Comparison of ENCODE assay signal across 8 cellular contexts in genomic region chr10:35335718-35336083, GRCh38. TPM values are rescaled to one million over a fixed set of nuclear protein-coding genes. Genes with fewer than 3 reads are reported as not detected.
DNase-seq lines count a peak whose midpoint lies in the region; ATAC-seq and TF ChIP-seq lines count a peak whose summit lies in the region.

No MANE protein-coding gene starts in this region.

- peak; percentile 2 for ATAC-seq in CD8-positive, alpha-beta T cell
- ATAC-seq in GM21723 (IDR thresholded peaks at IDR 0.05; ENCODE audit: unreplicated experiment) (peak; percentile 4), left lung (peak; percentile 8)

- H3K27ac ChIP-seq in CD8-positive, alpha-beta T cell (ENCODE audit: low read depth, low read length): peak overlapping the region; percentile 60
- H3K27ac ChIP-seq in left lung: peak overlapping the region; percentile 84 to 87
- H3K27ac ChIP-seq in substantia nigra (ENCODE audit: low read depth, low read length, poor library complexity, severe bottlenecking): peak overlapping the region; percentile 69

- POLR2A ChIA-PET in CD8-positive, alpha-beta T cell (lab: Charles Lee): interaction anchor here (0.6 to 1.0 kb wide), 2 partner anchors 10 to 210 kb away, joined by 3 to 4 read pairs; no protein-coding TSS in a partner anchor

- no peaks in the 10 kb centered on the region for H3K27me3 Mint-ChIP-seq in CD8-positive, alpha-beta T cell (ENCODE audit: low read depth)
- peaks cover 6% of the 10 kb centered on the region for H3K27me3 Mint-ChIP-seq in brain

- CTCF ChIA-PET in CD8-positive, alpha-beta T cell (lab: Charles Lee): no interaction called here

- H3K36me3 ChIP-seq in CD8-positive, alpha-beta T cell (ENCODE audit: insufficient read depth, low read length): no peaks in the 10 kb centered on the region
- no peaks in the 10 kb centered on the region for H3K36me3 ChIP-seq in left lung

- DNase-seq in CD8-positive, alpha-beta T cell: peak in 4 of 7 experiments; percentile 1 to 33 (median 16)
- DNase-seq in OCI-M1 (lab: John Stamatoyannopoulos, UW): peak; percentile 58
- peak in 1 of 2 donors; percentile 79 for DNase-seq in left lung
- DNase-seq in substantia nigra (lab: John Stamatoyannopoulos, UW): no peak
- no peak for DNase-seq in cerebellum (ENCODE audit: low spot score)
- DNase-seq in DMS79 (lab: John Stamatoyannopoulos, UW): no peak

- peaks cover 69% of the 10 kb centered on the region for H3K4me1 Mint-ChIP-seq in CD8-positive, alpha-beta T cell (ENCODE audit: low read depth)
- peaks cover 83% of the 10 kb centered on the region for H3K4me1 Mint-ChIP-seq in brain

- TF ChIP-seq CTCF in CD8-positive, alpha-beta T cell (IDR thresholded peaks at IDR 0.05): no peak
- no peak for TF ChIP-seq CTCF in brain (conservative IDR thresholded peaks at IDR 0.05)
- no peak for TF ChIP-seq CTCF in left lung (IDR thresholded peaks at IDR 0.05)

- H3K9me3 ChIP-seq in CD8-positive, alpha-beta T cell (ENCODE audit: low read length): no peaks in the 10 kb centered on the region
- H3K9me3 ChIP-seq in left lung: no peaks in the 10 kb centered on the region

- H3K9me3 Mint-ChIP-seq in CD8-positive, alpha-beta T cell: no peaks in the 10 kb centered on the region
- H3K9me3 Mint-ChIP-seq in brain: peaks cover 0 to 4% (median 0%) of the 10 kb centered on the region in 5 experiments

- intact Hi-C loops in CD8-positive, alpha-beta T cell (cut with DNase I, micrococcal nuclease): loop anchor here (1.0 to 5.0 kb wide), 4 partner anchors 138 to 245 kb away; partner anchors contain the start of genes CREM (in 2 of the 2) and CUL2 (in 2 of the 2)
- intact Hi-C loops in left lung (cut with DNase I): no loop called here

- H3K4me1 ChIP-seq in CD8-positive, alpha-beta T cell (ENCODE audit: insufficient read depth, low read length): peaks cover 47% of the 10 kb centered on the region
- H3K4me1 ChIP-seq in left lung: peaks cover 25 to 69% of the 10 kb centered on the region in 2 donors

- peak overlapping the region; percentile 88 for H3K4me3 Mint-ChIP-seq in CD8-positive, alpha-beta T cell
- H3K4me3 Mint-ChIP-seq in brain: peak overlapping the region; percentile 92 to 98 (median 95)

- peak overlapping the region; percentile 77 for H3K4me3 ChIP-seq in CD8-positive, alpha-beta T cell (ENCODE audit: low read depth, low read length)
- peak overlapping the region; percentile 87 to 90 for H3K4me3 ChIP-seq in left lung

- peak overlapping the region; percentile 86 for H3K27ac Mint-ChIP-seq in CD8-positive, alpha-beta T cell
- peak overlapping the region; percentile 88 to 97 (median 94) for H3K27ac Mint-ChIP-seq in brain

- H3K27me3 ChIP-seq in CD8-positive, alpha-beta T cell (ENCODE audit: insufficient read depth, low read length): no peaks in the 10 kb centered on the region
- H3K27me3 ChIP-seq in left lung: no peaks in the 10 kb centered on the region

- peaks cover 18% of the 10 kb centered on the region for H3K36me3 Mint-ChIP-seq in CD8-positive, alpha-beta T cell
- H3K36me3 Mint-ChIP-seq in brain: peaks cover 21% of the 10 kb centered on the region

RNA-seq across cellular contexts. Expression of gene CCNY, which starts 0.6 kb away (rescaled TPM):
- total RNA-seq in CD8-positive, alpha-beta T cell: 10 to 100 TPM; 75.3 to 77.3 TPM
- polyA plus RNA-seq in brain (ENCODE audit: insufficient read depth, low read depth, low replicate concordance): 62.1 TPM
- total RNA-seq in left lung (10 to 100 TPM; 60.9 to 68.1 TPM), cerebellum (33.6 TPM)

Comparison
In these comparisons a context has a peak if more than half of its experiments do, and no peak if none do; other contexts are left out.
1. DNase-seq: peak in CD8-positive, alpha-beta T cell (4 of 7) and OCI-M1 (single experiment); none in substantia nigra (0 of 49), cerebellum (single experiment) and DMS79 (single experiment).
2. intact Hi-C loops: an anchor here in CD8-positive, alpha-beta T cell (1.0 to 5.0 kb wide); none called in left lung.
3. Peak in every context shown above with its lines, with median percentiles within 50 percentile points of each other: ATAC-seq and H3K27ac ChIP-seq.